8 cellular contexts compared by ENCODE assay signal in the genomic region with DNA sequence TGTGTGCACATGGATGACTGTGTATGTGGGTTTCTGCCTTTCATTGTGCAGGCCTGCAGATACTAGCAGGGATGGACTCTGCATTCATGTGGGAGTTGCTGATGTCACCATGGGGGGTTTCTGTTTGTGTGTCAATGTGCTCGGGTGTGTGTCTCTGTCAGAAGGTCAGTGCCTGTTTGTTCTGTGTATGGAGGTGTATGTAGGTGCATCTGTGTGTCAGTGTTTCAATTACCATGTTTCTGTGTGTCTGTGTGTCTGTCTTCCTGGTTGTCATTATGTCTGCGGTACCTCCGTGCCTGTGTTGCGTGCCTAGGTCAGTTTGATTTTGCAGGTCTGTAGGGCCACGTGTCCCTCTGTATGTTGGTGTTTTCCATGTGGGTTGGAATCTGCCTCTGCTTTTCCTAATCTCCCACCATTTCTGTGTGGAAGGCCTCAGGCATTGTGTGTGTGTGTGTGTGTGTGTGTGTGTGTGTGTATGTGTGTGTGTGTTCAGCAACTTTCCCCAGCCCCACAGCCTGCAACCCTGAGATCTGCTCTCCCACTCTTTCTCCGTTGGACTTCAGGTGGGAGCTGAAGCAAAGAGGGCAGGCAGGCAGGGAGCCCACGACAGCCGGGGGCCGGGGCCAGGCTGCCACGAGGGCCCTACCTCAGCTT. TPM values are rescaled to one million over a fixed set of nuclear protein-coding genes. Genes with fewer than 3 reads are reported as not detected.
DNase-seq lines count a peak whose midpoint lies in the region; ATAC-seq, FAIRE-seq and TF ChIP-seq lines count a peak whose summit lies in the region.

No MANE protein-coding gene starts in this region.

- no peak overlapping the region for H3K9ac ChIP-seq in mesenchymal stem cell (ENCODE audit: low read length)

- H3K27ac ChIP-seq in mesenchymal stem cell (ENCODE audit: low read length, poor library complexity, severe bottlenecking) (no peak overlapping the region), vagina (peak overlapping the region; percentile 99)

- no peak overlapping the region for H2BK5ac ChIP-seq in mesenchymal stem cell (ENCODE audit: low read depth, low read length, poor library complexity, severe bottlenecking)

- H3K27ac Mint-ChIP-seq in activated naive CD4-positive, alpha-beta T cell treated with anti-CD3 and anti-CD28 coated beads, Interleukin-2, amount 10 ng/mL, durations not matched to agents 7 days and 5 days, result peak overlapping the region; percentile 73

- H3K27me3 ChIP-seq in mesenchymal stem cell (ENCODE audit: control insufficient read depth in 1 of 2, insufficient read depth in 1 of 2, low read length in 2 of 2), result no peaks in the 10 kb centered on the region
- no peaks in the 10 kb centered on the region for H3K27me3 ChIP-seq in vagina

- H2AK5ac ChIP-seq in mesenchymal stem cell (ENCODE audit: low read length, severe bottlenecking), result peak overlapping the region; percentile 1

- intact Hi-C loops in vagina (cut with DNase I), result loop anchor here (5.0 kb wide), 1 partner anchor 41 kb away; no protein-coding TSS in a partner anchor

- peak overlapping the region; percentile 69 for H4K8ac ChIP-seq in mesenchymal stem cell (ENCODE audit: low read length)

- H3K4me3 ChIP-seq in mesenchymal stem cell (ENCODE audit: insufficient read depth in 1 of 2, low read depth in 1 of 2, low read length in 2 of 2), result no peak overlapping the region
- H3K4me3 ChIP-seq in vagina, result peak overlapping the region; percentile 43 to 44

- H3K4me3 Mint-ChIP-seq in activated naive CD4-positive, alpha-beta T cell treated with anti-CD3 and anti-CD28 coated beads, Interleukin-2, amount 10 ng/mL, durations not matched to agents 7 days and 5 days, result peak overlapping the region; percentile 74

- H3K4me1 ChIP-seq in mesenchymal stem cell (ENCODE audit: control insufficient read depth, insufficient read depth, low read depth, low read length) (peaks cover 61% of the 10 kb centered on the region), vagina (peaks cover 85% of the 10 kb centered on the region)

- peak overlapping the region in 1 of 2 experiments; percentile 29 for H3K14ac ChIP-seq in mesenchymal stem cell (ENCODE audit: low read length in 2 of 2)

- peaks cover 11% of the 10 kb centered on the region for H3K36me3 Mint-ChIP-seq in activated naive CD4-positive, alpha-beta T cell treated with anti-CD3 and anti-CD28 coated beads, Interleukin-2, amount 10 ng/mL, durations not matched to agents 7 days and 5 days

- 33% methylated on average over 10 of the region's 10 CpGs for WGBS in mesenchymal stem cell

- peak overlapping the region; percentile 71 for H3K4me2 ChIP-seq in mesenchymal stem cell (ENCODE audit: low read length, poor library complexity, severe bottlenecking)

- H2AFZ ChIP-seq in mesenchymal stem cell (ENCODE audit: low read depth, low read length), result no peak overlapping the region

- peak overlapping the region in 1 of 2 experiments; percentile 5 for H3K23ac ChIP-seq in mesenchymal stem cell (ENCODE audit: low read length in 2 of 2)

- peak overlapping the region; percentile 94 for H2BK15ac ChIP-seq in mesenchymal stem cell (ENCODE audit: low read depth, poor library complexity, severe bottlenecking)

- H3K27me3 Mint-ChIP-seq in activated naive CD4-positive, alpha-beta T cell treated with anti-CD3 and anti-CD28 coated beads, Interleukin-2, amount 10 ng/mL, durations not matched to agents 7 days and 5 days, result no peaks in the 10 kb centered on the region

- no peaks in the 10 kb centered on the region for H3K79me1 ChIP-seq in mesenchymal stem cell (replicated peaks; ENCODE audit: low read length, poor library complexity, severe bottlenecking)

- no peak for ATAC-seq in GM21723 (IDR thresholded peaks at IDR 0.05; ENCODE audit: unreplicated experiment)

- H4K91ac ChIP-seq in mesenchymal stem cell (ENCODE audit: low read length), result peak overlapping the region; percentile 97

- no peaks in the 10 kb centered on the region for H3K9me3 Mint-ChIP-seq in activated naive CD4-positive, alpha-beta T cell treated with anti-CD3 and anti-CD28 coated beads, Interleukin-2, amount 10 ng/mL, durations not matched to agents 7 days and 5 days

- TF ChIP-seq POLR2A in vagina (IDR thresholded peaks at IDR 0.05), result no peak

- DNase-seq in stimulated activated CD4-positive, alpha-beta T cell treated with anti-CD3 and anti-CD28 coated beads, Interleukin-4, amount 100 ng/mL, for 24 hours, result peak; percentile 26
- DNase-seq in stimulated activated CD4-positive, alpha-beta T cell treated with anti-CD3 and anti-CD28 coated beads, Interleukin-1b, Interleukin-23, amount 100 ng/mL, for 48 hours, result no peak
- no peak for DNase-seq in activated naive CD4-positive, alpha-beta T cell treated with anti-CD3 and anti-CD28 coated beads, Interleukin-2, amount 10 ng/mL, durations not matched to agents 7 days and 5 days
- DNase-seq in mesenchymal stem cell, result peak; percentile 60
- DNase-seq in vagina (ENCODE audit: extremely low spot score in 2 of 2), result no peak
- DNase-seq in NCI-H446 treated with DMSO at 0.1 percent for 48 hours (lab: John Stamatoyannopoulos, UW), result no peak
- DNase-seq in urothelium cell line (ENCODE audit: low spot score), result no peak

- FAIRE-seq in urothelium cell line (lab: Jason Lieb, UNC), result no peak

- no peak for TF ChIP-seq CTCF in vagina (IDR thresholded peaks at IDR 0.05)

- peak overlapping the region; percentile 55 for H2BK120ac ChIP-seq in mesenchymal stem cell (ENCODE audit: low read depth, low read length)

- H3K36me3 ChIP-seq in mesenchymal stem cell (ENCODE audit: control insufficient read depth in 1 of 2, insufficient read depth in 2 of 2, low read depth in 1 of 2, low read length in 2 of 2) (peaks cover 4 to 7% of the 10 kb centered on the region in 2 experiments), vagina (no peaks in the 10 kb centered on the region)

- H3K18ac ChIP-seq in mesenchymal stem cell (ENCODE audit: low read depth in 1 of 2, low read length in 2 of 2), result peak overlapping the region; percentile 89 to 99

- peak overlapping the region; percentile 12 to 64 for H3K4ac ChIP-seq in mesenchymal stem cell (ENCODE audit: low read depth in 1 of 2, low read length in 2 of 2)

- H3K9me3 ChIP-seq in mesenchymal stem cell (ENCODE audit: control insufficient read depth, low read length), result no peaks in the 10 kb centered on the region
- H3K9me3 ChIP-seq in vagina, result no peaks in the 10 kb centered on the region

- CTCF ChIA-PET in activated naive CD4-positive, alpha-beta T cell treated with anti-CD3 and anti-CD28 coated beads, Interleukin-2, amount 10 ng/mL, durations not matched to agents 7 days and 5 days (lab: Charles Lee), result interaction anchor here (0.9 to 5.3 kb wide), 5 partner anchors 31 to 124 kb away, joined by 3 to 77 read pairs (median 31); a partner anchor contains a TSS

- H3K4me1 Mint-ChIP-seq in activated naive CD4-positive, alpha-beta T cell treated with anti-CD3 and anti-CD28 coated beads, Interleukin-2, amount 10 ng/mL, durations not matched to agents 7 days and 5 days, result peaks cover 71% of the 10 kb centered on the region

- H2BK12ac ChIP-seq in mesenchymal stem cell (ENCODE audit: low read length in 2 of 2), result peak overlapping the region; percentile 38 to 93

RNA-seq across cellular contexts. Expression of a gene that starts 36.7 kb away (rescaled TPM):
- 68.4 TPM for polyA plus RNA-seq in mesenchymal stem cell (2013, experiment 1 of 2)
- 68.6 TPM for polyA plus RNA-seq in mesenchymal stem cell (2013, experiment 2 of 2)
- total RNA-seq in vagina, result 58.9 TPM

Comparison
In these comparisons a context has a peak if more than half of its experiments do, and no peak if none do; other contexts are left out.
1. DNase-seq: peak in stimulated activated CD4-positive, alpha-beta T cell treated with anti-CD3 and anti-CD28 coated beads, Interleukin-4, amount 100 ng/mL, for 24 hours (single experiment) and mesenchymal stem cell (single experiment); none in stimulated activated CD4-positive, alpha-beta T cell treated with anti-CD3 and anti-CD28 coated beads, Interleukin-1b, Interleukin-23, amount 100 ng/mL, for 48 hours (single experiment), activated naive CD4-positive, alpha-beta T cell treated with anti-CD3 and anti-CD28 coated beads, Interleukin-2, amount 10 ng/mL, durations not matched to agents 7 days and 5 days (single experiment), vagina (0 of 2), NCI-H446 treated with DMSO at 0.1 percent for 48 hours (single experiment) and urothelium cell line (single experiment).
2. H3K4me3 ChIP-seq: peak in vagina (2 of 2); none in mesenchymal stem cell (0 of 2).